In the genomic region with DNA sequence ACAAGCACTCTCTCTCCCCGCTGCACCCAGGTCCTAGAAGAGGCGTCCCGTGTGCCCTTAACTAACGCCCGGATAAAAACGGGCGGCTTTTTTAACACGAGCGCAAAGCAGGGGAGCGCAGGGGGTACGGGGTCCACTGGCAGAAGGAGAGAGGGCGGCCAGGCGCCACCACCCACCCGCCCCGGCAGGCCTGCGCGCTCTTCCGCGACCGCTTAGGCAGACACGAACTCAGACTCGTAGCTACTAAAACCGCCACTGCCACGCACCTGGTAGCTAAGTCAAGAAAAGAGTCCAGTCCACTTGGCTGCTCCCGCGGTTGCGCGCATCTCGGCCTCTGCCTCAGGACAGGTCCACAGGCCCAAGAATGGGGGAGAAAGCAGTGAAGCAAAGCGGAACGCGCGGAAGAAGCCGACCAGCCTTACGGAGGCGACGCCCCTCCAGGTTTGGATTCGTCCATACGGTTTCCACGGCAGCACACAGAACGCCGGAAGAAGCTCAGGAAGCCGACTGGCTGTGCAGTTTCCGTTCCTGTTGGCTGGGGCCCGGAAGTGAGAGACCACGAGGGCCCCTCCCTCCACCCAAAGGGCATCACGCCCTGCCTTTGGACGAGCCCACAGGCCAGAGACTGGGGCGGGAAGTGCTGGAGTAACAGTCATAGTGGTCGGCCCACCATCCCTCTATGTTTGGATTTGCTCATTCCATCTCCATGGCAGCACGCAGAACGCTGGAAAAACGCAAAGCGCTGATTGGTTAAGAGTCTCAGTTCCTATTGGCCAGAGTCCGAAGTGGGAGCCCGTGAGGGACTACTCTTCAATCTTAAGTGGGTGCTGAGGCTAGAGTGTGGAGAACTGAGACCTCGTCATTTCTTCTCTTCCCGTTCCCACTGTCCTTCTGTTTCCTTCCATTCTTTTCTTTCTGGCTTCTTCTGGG, we compare ENCODE assay signal across 1 cellular context.
A peak's percentile ranks its signal among the peaks of the same experiment; 100 is the strongest.
TF ChIP-seq lines count a peak whose summit lies in the region.

A gene (minus strand): TSS at position 354 of the 930 bp plus-strand sequence. CDS start 7,344 bp downstream, outside the sequence.

TF ChIP-seq in K562, 482 proteins besides CTCF, POLR2A, EP300 and RAD21 (continued from another document and continues in another):
- TF ChIP-seq, protein P1, sequence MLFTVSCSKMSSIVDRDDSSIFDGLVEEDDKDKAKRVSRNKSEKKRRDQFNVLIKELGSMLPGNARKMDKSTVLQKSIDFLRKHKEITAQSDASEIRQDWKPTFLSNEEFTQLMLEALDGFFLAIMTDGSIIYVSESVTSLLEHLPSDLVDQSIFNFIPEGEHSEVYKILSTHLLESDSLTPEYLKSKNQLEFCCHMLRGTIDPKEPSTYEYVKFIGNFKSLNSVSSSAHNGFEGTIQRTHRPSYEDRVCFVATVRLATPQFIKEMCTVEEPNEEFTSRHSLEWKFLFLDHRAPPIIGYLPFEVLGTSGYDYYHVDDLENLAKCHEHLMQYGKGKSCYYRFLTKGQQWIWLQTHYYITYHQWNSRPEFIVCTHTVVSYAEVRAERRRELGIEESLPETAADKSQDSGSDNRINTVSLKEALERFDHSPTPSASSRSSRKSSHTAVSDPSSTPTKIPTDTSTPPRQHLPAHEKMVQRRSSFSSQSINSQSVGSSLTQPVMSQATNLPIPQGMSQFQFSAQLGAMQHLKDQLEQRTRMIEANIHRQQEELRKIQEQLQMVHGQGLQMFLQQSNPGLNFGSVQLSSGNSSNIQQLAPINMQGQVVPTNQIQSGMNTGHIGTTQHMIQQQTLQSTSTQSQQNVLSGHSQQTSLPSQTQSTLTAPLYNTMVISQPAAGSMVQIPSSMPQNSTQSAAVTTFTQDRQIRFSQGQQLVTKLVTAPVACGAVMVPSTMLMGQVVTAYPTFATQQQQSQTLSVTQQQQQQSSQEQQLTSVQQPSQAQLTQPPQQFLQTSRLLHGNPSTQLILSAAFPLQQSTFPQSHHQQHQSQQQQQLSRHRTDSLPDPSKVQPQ (CRISPR knock-in tag; IDR thresholded peaks at IDR 0.05; ENCODE audit: borderline replicate concordance) = no peak
- TF ChIP-seq, protein P2, sequence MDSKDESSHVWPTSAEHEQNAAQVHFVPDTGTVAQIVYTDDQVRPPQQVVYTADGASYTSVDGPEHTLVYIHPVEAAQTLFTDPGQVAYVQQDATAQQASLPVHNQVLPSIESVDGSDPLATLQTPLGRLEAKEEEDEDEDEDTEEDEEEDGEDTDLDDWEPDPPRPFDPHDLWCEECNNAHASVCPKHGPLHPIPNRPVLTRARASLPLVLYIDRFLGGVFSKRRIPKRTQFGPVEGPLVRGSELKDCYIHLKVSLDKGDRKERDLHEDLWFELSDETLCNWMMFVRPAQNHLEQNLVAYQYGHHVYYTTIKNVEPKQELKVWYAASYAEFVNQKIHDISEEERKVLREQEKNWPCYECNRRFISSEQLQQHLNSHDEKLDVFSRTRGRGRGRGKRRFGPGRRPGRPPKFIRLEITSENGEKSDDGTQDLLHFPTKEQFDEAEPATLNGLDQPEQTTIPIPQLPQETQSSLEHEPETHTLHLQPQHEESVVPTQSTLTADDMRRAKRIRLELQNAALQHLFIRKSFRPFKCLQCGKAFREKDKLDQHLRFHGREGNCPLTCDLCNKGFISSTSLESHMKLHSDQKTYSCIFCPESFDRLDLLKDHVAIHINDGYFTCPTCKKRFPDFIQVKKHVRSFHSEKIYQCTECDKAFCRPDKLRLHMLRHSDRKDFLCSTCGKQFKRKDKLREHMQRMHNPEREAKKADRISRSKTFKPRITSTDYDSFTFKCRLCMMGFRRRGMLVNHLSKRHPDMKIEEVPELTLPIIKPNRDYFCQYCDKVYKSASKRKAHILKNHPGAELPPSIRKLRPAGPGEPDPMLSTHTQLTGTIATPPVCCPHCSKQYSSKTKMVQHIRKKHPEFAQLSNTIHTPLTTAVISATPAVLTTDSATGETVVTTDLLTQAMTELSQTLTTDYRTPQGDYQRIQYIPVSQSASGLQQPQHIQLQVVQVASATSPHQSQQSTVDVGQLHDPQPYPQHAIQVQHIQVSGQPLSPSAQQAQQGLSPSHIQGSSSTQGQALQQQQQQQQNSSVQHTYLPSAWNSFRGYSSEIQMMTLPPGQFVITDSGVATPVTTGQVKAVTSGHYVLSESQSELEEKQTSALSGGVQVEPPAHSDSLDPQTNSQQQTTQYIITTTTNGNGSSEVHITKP (IDR thresholded peaks at IDR 0.05; ENCODE audit: partially characterized antibody) = peak; percentile 100
- TF ChIP-seq, protein P3, sequence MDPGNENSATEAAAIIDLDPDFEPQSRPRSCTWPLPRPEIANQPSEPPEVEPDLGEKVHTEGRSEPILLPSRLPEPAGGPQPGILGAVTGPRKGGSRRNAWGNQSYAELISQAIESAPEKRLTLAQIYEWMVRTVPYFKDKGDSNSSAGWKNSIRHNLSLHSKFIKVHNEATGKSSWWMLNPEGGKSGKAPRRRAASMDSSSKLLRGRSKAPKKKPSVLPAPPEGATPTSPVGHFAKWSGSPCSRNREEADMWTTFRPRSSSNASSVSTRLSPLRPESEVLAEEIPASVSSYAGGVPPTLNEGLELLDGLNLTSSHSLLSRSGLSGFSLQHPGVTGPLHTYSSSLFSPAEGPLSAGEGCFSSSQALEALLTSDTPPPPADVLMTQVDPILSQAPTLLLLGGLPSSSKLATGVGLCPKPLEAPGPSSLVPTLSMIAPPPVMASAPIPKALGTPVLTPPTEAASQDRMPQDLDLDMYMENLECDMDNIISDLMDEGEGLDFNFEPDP (CRISPR knock-in tag; IDR thresholded peaks at IDR 0.05) = no peak
- TF ChIP-seq RFX5 (IDR thresholded peaks at IDR 0.05; ENCODE audit: low read depth, low read length) (0 out of 2 replicates have a peak, but pooled peaks have one; percentile 11), ZBED1 (IDR thresholded peaks at IDR 0.05) (no peak), NFYB (IDR thresholded peaks at IDR 0.05; ENCODE audit: extremely low read depth, insufficient read length) (peak; percentile 92), NFIC (IDR thresholded peaks at IDR 0.05) (no peak), MED1 (CRISPR knock-in tag; IDR thresholded peaks at IDR 0.05; ENCODE audit: borderline replicate concordance) (no peak), ESRRA (IDR thresholded peaks at IDR 0.05; ENCODE audit: borderline replicate concordance, low read depth) (peak; percentile 65), ZNF224 (CRISPR knock-in tag; IDR thresholded peaks at IDR 0.05) (no peak), NFE2 (IDR thresholded peaks at IDR 0.05; ENCODE audit: low read depth) (no peak), ELF1 (tag; IDR thresholded peaks at IDR 0.05) (peak; percentile 100), BACH1 (tag; IDR thresholded peaks at IDR 0.05) (no peak), MIER1 (IDR thresholded peaks at IDR 0.05; ENCODE audit: low read depth) (no peak), THRAP3 (IDR thresholded peaks at IDR 0.05; ENCODE audit: borderline replicate concordance) (no peak), SIN3A (IDR thresholded peaks at IDR 0.05; ENCODE audit: borderline replicate concordance in 2 of 2, control insufficient read depth in 1 of 2, low read depth in 2 of 2, low read length in 2 of 2) (peak; percentile 98 to 99), ZNF384 (IDR thresholded peaks at IDR 0.05; ENCODE audit: low read depth, low read length) (no peak), POLR3A (IDR thresholded peaks at IDR 0.05; ENCODE audit: borderline replicate concordance, extremely low read depth, insufficient read depth, insufficient read length) (no peak), PHF8 (IDR thresholded peaks at IDR 0.05; ENCODE audit: borderline replicate concordance, low read length) (peak; percentile 65; the same call in 1 of the 2 replicates), CXXC5 (CRISPR knock-in tag; IDR thresholded peaks at IDR 0.05) (peak; percentile 81), ZNF583 (CRISPR knock-in tag; IDR thresholded peaks at IDR 0.05) (peak; percentile 82; the same call in 1 of the 2 replicates), SAP30 (IDR thresholded peaks at IDR 0.05; ENCODE audit: borderline replicate concordance, insufficient read depth, low read depth, low read length, poor library complexity, severe bottlenecking) (peak; percentile 99), HMGN3 (IDR thresholded peaks at IDR 0.05; ENCODE audit: borderline replicate concordance, extremely low read depth, insufficient read length, low read depth, low read length) (peak; percentile 79), TAF1 (IDR thresholded peaks at IDR 0.05; ENCODE audit: control insufficient read depth, extremely low read depth, insufficient read depth, low read length, severe bottlenecking) (peak; percentile 18), CCNT2 (IDR thresholded peaks at IDR 0.05; ENCODE audit: borderline replicate concordance, extremely low read depth, insufficient read length, low read depth, low read length) (no peak), SMARCA5 (IDR thresholded peaks at IDR 0.05) (no peak)
- TF ChIP-seq, protein P4, sequence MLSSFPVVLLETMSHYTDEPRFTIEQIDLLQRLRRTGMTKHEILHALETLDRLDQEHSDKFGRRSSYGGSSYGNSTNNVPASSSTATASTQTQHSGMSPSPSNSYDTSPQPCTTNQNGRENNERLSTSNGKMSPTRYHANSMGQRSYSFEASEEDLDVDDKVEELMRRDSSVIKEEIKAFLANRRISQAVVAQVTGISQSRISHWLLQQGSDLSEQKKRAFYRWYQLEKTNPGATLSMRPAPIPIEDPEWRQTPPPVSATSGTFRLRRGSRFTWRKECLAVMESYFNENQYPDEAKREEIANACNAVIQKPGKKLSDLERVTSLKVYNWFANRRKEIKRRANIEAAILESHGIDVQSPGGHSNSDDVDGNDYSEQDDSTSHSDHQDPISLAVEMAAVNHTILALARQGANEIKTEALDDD (IDR thresholded peaks at IDR 0.05) = no peak
- TF ChIP-seq, protein P5, sequence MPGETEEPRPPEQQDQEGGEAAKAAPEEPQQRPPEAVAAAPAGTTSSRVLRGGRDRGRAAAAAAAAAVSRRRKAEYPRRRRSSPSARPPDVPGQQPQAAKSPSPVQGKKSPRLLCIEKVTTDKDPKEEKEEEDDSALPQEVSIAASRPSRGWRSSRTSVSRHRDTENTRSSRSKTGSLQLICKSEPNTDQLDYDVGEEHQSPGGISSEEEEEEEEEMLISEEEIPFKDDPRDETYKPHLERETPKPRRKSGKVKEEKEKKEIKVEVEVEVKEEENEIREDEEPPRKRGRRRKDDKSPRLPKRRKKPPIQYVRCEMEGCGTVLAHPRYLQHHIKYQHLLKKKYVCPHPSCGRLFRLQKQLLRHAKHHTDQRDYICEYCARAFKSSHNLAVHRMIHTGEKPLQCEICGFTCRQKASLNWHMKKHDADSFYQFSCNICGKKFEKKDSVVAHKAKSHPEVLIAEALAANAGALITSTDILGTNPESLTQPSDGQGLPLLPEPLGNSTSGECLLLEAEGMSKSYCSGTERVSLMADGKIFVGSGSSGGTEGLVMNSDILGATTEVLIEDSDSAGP (CRISPR knock-in tag; IDR thresholded peaks at IDR 0.05) = no peak
- TF ChIP-seq, protein P6, sequence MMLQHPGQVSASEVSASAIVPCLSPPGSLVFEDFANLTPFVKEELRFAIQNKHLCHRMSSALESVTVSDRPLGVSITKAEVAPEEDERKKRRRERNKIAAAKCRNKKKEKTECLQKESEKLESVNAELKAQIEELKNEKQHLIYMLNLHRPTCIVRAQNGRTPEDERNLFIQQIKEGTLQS (IDR thresholded peaks at IDR 0.05) = no peak; the same call in 1 of the 2 replicates
- TF ChIP-seq, protein P6 (CRISPR knock-in tag; conservative IDR thresholded peaks at IDR 0.05) = peak; percentile 11; the same call in 1 of the 2 replicates
- TF ChIP-seq, protein P7, sequence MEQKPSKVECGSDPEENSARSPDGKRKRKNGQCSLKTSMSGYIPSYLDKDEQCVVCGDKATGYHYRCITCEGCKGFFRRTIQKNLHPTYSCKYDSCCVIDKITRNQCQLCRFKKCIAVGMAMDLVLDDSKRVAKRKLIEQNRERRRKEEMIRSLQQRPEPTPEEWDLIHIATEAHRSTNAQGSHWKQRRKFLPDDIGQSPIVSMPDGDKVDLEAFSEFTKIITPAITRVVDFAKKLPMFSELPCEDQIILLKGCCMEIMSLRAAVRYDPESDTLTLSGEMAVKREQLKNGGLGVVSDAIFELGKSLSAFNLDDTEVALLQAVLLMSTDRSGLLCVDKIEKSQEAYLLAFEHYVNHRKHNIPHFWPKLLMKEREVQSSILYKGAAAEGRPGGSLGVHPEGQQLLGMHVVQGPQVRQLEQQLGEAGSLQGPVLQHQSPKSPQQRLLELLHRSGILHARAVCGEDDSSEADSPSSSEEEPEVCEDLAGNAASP (IDR thresholded peaks at IDR 0.05) = no peak
- TF ChIP-seq, protein P8, sequence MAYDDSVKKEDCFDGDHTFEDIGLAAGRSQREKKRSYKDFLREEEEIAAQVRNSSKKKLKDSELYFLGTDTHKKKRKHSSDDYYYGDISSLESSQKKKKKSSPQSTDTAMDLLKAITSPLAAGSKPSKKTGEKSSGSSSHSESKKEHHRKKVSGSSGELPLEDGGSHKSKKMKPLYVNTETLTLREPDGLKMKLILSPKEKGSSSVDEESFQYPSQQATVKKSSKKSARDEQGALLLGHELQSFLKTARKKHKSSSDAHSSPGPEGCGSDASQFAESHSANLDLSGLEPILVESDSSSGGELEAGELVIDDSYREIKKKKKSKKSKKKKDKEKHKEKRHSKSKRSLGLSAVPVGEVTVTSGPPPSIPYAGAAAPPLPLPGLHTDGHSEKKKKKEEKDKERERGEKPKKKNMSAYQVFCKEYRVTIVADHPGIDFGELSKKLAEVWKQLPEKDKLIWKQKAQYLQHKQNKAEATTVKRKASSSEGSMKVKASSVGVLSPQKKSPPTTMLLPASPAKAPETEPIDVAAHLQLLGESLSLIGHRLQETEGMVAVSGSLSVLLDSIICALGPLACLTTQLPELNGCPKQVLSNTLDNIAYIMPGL (CRISPR knock-in tag; IDR thresholded peaks at IDR 0.05) = no peak
- TF ChIP-seq, protein P9, sequence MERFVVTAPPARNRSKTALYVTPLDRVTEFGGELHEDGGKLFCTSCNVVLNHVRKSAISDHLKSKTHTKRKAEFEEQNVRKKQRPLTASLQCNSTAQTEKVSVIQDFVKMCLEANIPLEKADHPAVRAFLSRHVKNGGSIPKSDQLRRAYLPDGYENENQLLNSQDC (CRISPR knock-in tag; IDR thresholded peaks at IDR 0.05) = no peak
- TF ChIP-seq, protein P10, sequence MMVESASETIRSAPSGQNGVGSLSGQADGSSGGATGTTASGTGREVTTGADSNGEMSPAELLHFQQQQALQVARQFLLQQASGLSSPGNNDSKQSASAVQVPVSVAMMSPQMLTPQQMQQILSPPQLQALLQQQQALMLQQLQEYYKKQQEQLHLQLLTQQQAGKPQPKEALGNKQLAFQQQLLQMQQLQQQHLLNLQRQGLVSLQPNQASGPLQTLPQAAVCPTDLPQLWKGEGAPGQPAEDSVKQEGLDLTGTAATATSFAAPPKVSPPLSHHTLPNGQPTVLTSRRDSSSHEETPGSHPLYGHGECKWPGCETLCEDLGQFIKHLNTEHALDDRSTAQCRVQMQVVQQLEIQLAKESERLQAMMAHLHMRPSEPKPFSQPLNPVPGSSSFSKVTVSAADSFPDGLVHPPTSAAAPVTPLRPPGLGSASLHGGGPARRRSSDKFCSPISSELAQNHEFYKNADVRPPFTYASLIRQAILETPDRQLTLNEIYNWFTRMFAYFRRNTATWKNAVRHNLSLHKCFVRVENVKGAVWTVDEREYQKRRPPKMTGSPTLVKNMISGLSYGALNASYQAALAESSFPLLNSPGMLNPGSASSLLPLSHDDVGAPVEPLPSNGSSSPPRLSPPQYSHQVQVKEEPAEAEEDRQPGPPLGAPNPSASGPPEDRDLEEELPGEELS (CRISPR knock-in tag; IDR thresholded peaks at IDR 0.05; ENCODE audit: borderline replicate concordance) = no peak; the same call in 1 of the 2 replicates
